In genomic region chr3:65507446-65507845, GRCh38 we compare ENCODE assay signal across 25 cellular contexts.
DNase-seq lines count a peak whose midpoint lies in the region; ATAC-seq, FAIRE-seq and TF ChIP-seq lines count a peak whose summit lies in the region.
"Had no signal": no experiment of that assay in that cellular context is flagged by ENCODE, and none has a peak within 500 bp of the region (broad histone marks: within the 10 kb centered on the region; RNA-seq: fewer than 3 reads in every experiment).

No MANE protein-coding gene starts in this region.

- no peak for TF ChIP-seq RAD21 in A549 (conservative IDR thresholded peaks at IDR 0.05 in 1 of 2, IDR thresholded peaks at IDR 0.05 in 1 of 2)

- no peaks in the 10 kb centered on the region for H3K9me3 ChIP-seq in A549
- H3K9me3 ChIP-seq: BE2C had no signal

- no peak overlapping the region for H3K4me3 ChIP-seq in A549
- H3K4me3 ChIP-seq in lower leg skin (ENCODE audit: low read depth, poor library complexity, severe bottlenecking), result no peak overlapping the region
- H3K4me3 ChIP-seq: BLaER1, GM12878 had no signal

- no peak for FAIRE-seq in A549 (lab: Jason Lieb, UNC)
- FAIRE-seq: GM12878, GM12892, GM18507 had no signal

- POLR2A ChIA-PET in A549 (lab: Yijun Ruan, JAX), result no interaction called here
- POLR2A ChIA-PET in HEK293T (lab: Yijun Ruan, JAX), result no interaction called here

- no peak overlapping the region for H3K27ac ChIP-seq in A549
- H3K27ac ChIP-seq: 22Rv1, BLaER1 had no signal

- TF ChIP-seq EP300 in A549 (IDR thresholded peaks at IDR 0.05), result no peak

- intact Hi-C loops in lower leg skin (cut with DNase I; ENCODE audit: low total_unique reads), result no loop called here

- WGBS in A549 (ENCODE audit: missing lambda C conversion rate), result 54% methylated on average over 3 of the region's 3 CpGs
- 46 to 56% methylated on average over 3 of the region's 3 CpGs for WGBS in lower leg skin, 2 donors

- no peak for ATAC-seq in A549
- no peak for ATAC-seq in GM19328 (IDR thresholded peaks at IDR 0.05; ENCODE audit: unreplicated experiment)
- ATAC-seq: GM12878 had no signal

- TF ChIP-seq CTCF in A549 (IDR thresholded peaks at IDR 0.05) (no peak), lower leg skin (IDR thresholded peaks at IDR 0.05) (no peak)

- CTCF ChIA-PET in A549 (lab: Yijun Ruan, JAX), result no interaction called here
- CTCF ChIA-PET in HEK293T (lab: Yijun Ruan, JAX), result no interaction called here

- DNase-seq in A549 (ENCODE audit: low read depth in 1 of 2, low spot score in 1 of 2) (no peak), HEK293T (ENCODE audit: extremely low spot score) (no peak), OCI-M1 (lab: John Stamatoyannopoulos, UW) (peak; percentile 12), mucosa of gallbladder (ENCODE audit: low spot score) (no peak), lower leg skin (ENCODE audit: low spot score in 2 of 2) (no peak)
- DNase-seq: ACHN; BE2C; C1 segment of cervical spinal cord; CD4-positive, alpha-beta memory T cell; CD4-positive, CD25-positive, alpha-beta regulatory T cell; CD8-positive, alpha-beta memory T cell; COR-L47; DMS 273 treated with DMSO at 0.1 percent for 48 hours; DMS153; DMS53; DMS79; DND-41; EL; GDM1 had no signal

- no peak for TF ChIP-seq POLR2A in A549 (IDR thresholded peaks at IDR 0.05; ENCODE audit: low read length)
- TF ChIP-seq POLR2A in lower leg skin (IDR thresholded peaks at IDR 0.05), result no peak

- no peaks in the 10 kb centered on the region for H3K4me1 ChIP-seq in A549
- H3K4me1 ChIP-seq: BE2C had no signal

- H3K4me2 ChIP-seq in A549, result no peak overlapping the region
- H3K4me2 ChIP-seq: BLaER1 had no signal

TF ChIP-seq in A549, 52 proteins besides CTCF, POLR2A, EP300 and RAD21:
- TF ChIP-seq BCL3 (IDR thresholded peaks at IDR 0.05) (no peak), FOSL2 (IDR thresholded peaks at IDR 0.05) (no peak), FOSL2 (CRISPR knock-in tag; IDR thresholded peaks at IDR 0.05) (no peak), MAFK (IDR thresholded peaks at IDR 0.05; ENCODE audit: partially characterized antibody) (peak; percentile 15), EHMT2 (IDR thresholded peaks at IDR 0.05; ENCODE audit: low read depth) (no peak), JUNB (IDR thresholded peaks at IDR 0.05) (no peak), HOXA7 (CRISPR knock-in tag; IDR thresholded peaks at IDR 0.05) (no peak)
TF ChIP-seq in A549: peak in this region for 1.

TF ChIP-seq in HEK293T, 16 proteins besides CTCF, POLR2A, EP300 and RAD21:
- TF ChIP-seq PKNOX1 (IDR thresholded peaks at IDR 0.05), result peak; percentile 64
- 0 out of 2 replicates have a peak, but pooled peaks have one; percentile 31 for TF ChIP-seq CTBP1 (IDR thresholded peaks at IDR 0.05; ENCODE audit: borderline replicate concordance)
- no peak for TF ChIP-seq FOXA1 (IDR thresholded peaks at IDR 0.05)
